ENCODE assay signal across 2 cellular contexts in genomic region chr17:3809135-3809534, GRCh38.
TF ChIP-seq lines count a peak whose summit lies in the region.

No MANE protein-coding gene starts in this region.

TF ChIP-seq in HepG2, 621 proteins besides CTCF, POLR2A, EP300 and RAD21 (continues in another document):
- TF ChIP-seq NFE2L2 (IDR thresholded peaks at IDR 0.05; ENCODE audit: low read length) (peak; percentile 79), MAFF (IDR thresholded peaks at IDR 0.05; ENCODE audit: low read depth, low read length) (peak; percentile 61), KIAA2018 (CRISPR knock-in tag; IDR thresholded peaks at IDR 0.05; ENCODE audit: borderline replicate concordance) (no peak), RXRB (CRISPR knock-in tag; IDR thresholded peaks at IDR 0.05; ENCODE audit: borderline replicate concordance) (no peak), ZKSCAN1 (IDR thresholded peaks at IDR 0.05; ENCODE audit: low read length) (no peak), ARID4A (CRISPR knock-in tag; IDR thresholded peaks at IDR 0.05; ENCODE audit: borderline replicate concordance) (no peak), ZSCAN5A (CRISPR knock-in tag; IDR thresholded peaks at IDR 0.05; ENCODE audit: borderline replicate concordance) (no peak), ZNF772 (CRISPR knock-in tag; IDR thresholded peaks at IDR 0.05) (no peak), ZC3H4 (CRISPR knock-in tag; IDR thresholded peaks at IDR 0.05; ENCODE audit: borderline replicate concordance) (no peak)

TF ChIP-seq in H1, 55 proteins besides CTCF, POLR2A, EP300 and RAD21:
- TF ChIP-seq RNF2 (IDR thresholded peaks at IDR 0.05; ENCODE audit: borderline replicate concordance, low read depth, low read length, missing control alignments, poor library complexity, severe bottlenecking) (no peak), BACH1 (IDR thresholded peaks at IDR 0.05; ENCODE audit: low read length) (peak; percentile 46; the same call in 1 of the 2 replicates)
